Comparison of ENCODE assay signal across 1 cellular context in genomic region chr11:73876424-73877300, GRCh38.
A peak's percentile ranks its signal among the peaks of the same experiment; 100 is the strongest.
TF ChIP-seq lines count a peak whose summit lies in the region.

Gene COA4, minus strand, starts transcription at chr11:73876846. Its CDS starts 3,468 bp downstream, at chr11:73873378.
Gene PAAF1, plus strand, starts transcription at chr11:73876999. Its CDS starts 23 bp downstream, at chr11:73877022.

TF ChIP-seq in A549, 52 proteins besides CTCF, POLR2A, EP300 and RAD21 (continued from another document):
- TF ChIP-seq PBX3 (IDR thresholded peaks at IDR 0.05) (no peak), ATOH8 (CRISPR knock-in tag; IDR thresholded peaks at IDR 0.05; ENCODE audit: low read depth) (no peak), CEBPB (IDR thresholded peaks at IDR 0.05) (no peak), MAFK (IDR thresholded peaks at IDR 0.05; ENCODE audit: partially characterized antibody) (no peak), FOXS1 (CRISPR knock-in tag; IDR thresholded peaks at IDR 0.05) (no peak), HDAC2 (IDR thresholded peaks at IDR 0.05) (no peak), ZNF302 (CRISPR knock-in tag; IDR thresholded peaks at IDR 0.05) (no peak), REST (IDR thresholded peaks at IDR 0.05) (no peak), MYC (IDR thresholded peaks at IDR 0.05; ENCODE audit: borderline replicate concordance, low read length) (peak; percentile 95), FOSB (CRISPR knock-in tag; IDR thresholded peaks at IDR 0.05) (no peak), MAX (IDR thresholded peaks at IDR 0.05) (peak; percentile 96), KDM1A (IDR thresholded peaks at IDR 0.05; ENCODE audit: low read depth) (no peak), NPAS2 (CRISPR knock-in tag; IDR thresholded peaks at IDR 0.05; ENCODE audit: borderline replicate concordance) (no peak), E2F6 (IDR thresholded peaks at IDR 0.05; ENCODE audit: borderline replicate concordance, low read depth) (peak; percentile 39; the same call in 1 of the 2 replicates), POLR2AphosphoS2 (conservative IDR thresholded peaks at IDR 0.05; ENCODE audit: low read length) (no peak), SMC3 (IDR thresholded peaks at IDR 0.05) (0 out of 3 replicates have a peak, but pooled peaks have one; percentile 10), HOXB13 (CRISPR knock-in tag; IDR thresholded peaks at IDR 0.05; ENCODE audit: low read depth) (no peak), ZSCAN20 (CRISPR knock-in tag; IDR thresholded peaks at IDR 0.05) (no peak), RNF2 (IDR thresholded peaks at IDR 0.05; ENCODE audit: borderline replicate concordance, low read depth) (no peak), NFE2L2 (conservative IDR thresholded peaks at IDR 0.05; ENCODE audit: low read length) (no peak), MAZ (IDR thresholded peaks at IDR 0.05; ENCODE audit: borderline replicate concordance, low read depth, low read length) (no peak), CHD2 (IDR thresholded peaks at IDR 0.05; ENCODE audit: low read length, partially characterized antibody) (no peak), NR3C1 (IDR thresholded peaks at IDR 0.05) (no peak), ELK1 (IDR thresholded peaks at IDR 0.05; ENCODE audit: low read depth, low read length) (no peak)
